ENCODE assay signal across 30 cellular contexts in genomic region chr14:85617799-85618198, GRCh38.
DNase-seq lines count a peak whose midpoint lies in the region; ATAC-seq and TF ChIP-seq lines count a peak whose summit lies in the region.
"Had no signal": no experiment of that assay in that cellular context is flagged by ENCODE, and none has a peak within 500 bp of the region (broad histone marks: within the 10 kb centered on the region; RNA-seq: fewer than 3 reads in every experiment).

No MANE protein-coding gene starts in this region.

- H3K4me3 Mint-ChIP-seq in WTC11 (no peak overlapping the region), nephron (no peak overlapping the region)
- H3K4me3 Mint-ChIP-seq: activated CD8-positive, alpha-beta T cell treated with anti-CD3 and anti-CD28 coated beads, Interleukin-2, amount 10 ng/mL, durations not matched to agents 7 days and 5 days; activated naive CD4-positive, alpha-beta T cell treated with anti-CD3 and anti-CD28 coated beads, Interleukin-2, amount 50 U/mL, for 24 hours; B cell; CD4-positive, alpha-beta memory T cell; H9; natural killer cell treated with Interleukin-12 subunit alpha and Interleukin-12 subunit beta and Interleukin-15 and Interleukin-18, amount 100 ng/mL, for 72 hours; stimulated activated memory B cell treated with anti-CD40 and anti-IgM and Interleukin-4, amounts not matched to agents 10 μg/mL and 1 μg/mL and 100 μg/mL, for 72 hours had no signal

- CTCF ChIA-PET in WTC11 (lab: Charles Lee) = interaction anchor here (0.5 kb wide), 1 partner anchor 83 kb away, joined by 3 read pairs; no protein-coding TSS in a partner anchor

- DNase-seq in ELR (ENCODE audit: low read depth) (peak; percentile 64), NT2/D1 (ENCODE audit: low read depth, low spot score) (peak; percentile 6), WTC11 (ENCODE audit: low spot score) (no peak), NCI-H526 treated with DMSO at 0.1 percent for 48 hours (lab: John Stamatoyannopoulos, UW) (no peak), nucleus accumbens (lab: John Stamatoyannopoulos, UW) (no peak), GF-D8 (lab: John Stamatoyannopoulos, UW) (no peak)
- DNase-seq: ACHN; activated CD4-positive, alpha-beta T cell treated with anti-CD3 and anti-CD28 coated beads for 4 hours; activated CD8-positive, alpha-beta T cell treated with anti-CD3 and anti-CD28 coated beads, Interleukin-2, amount 10 ng/mL, durations not matched to agents 7 days and 5 days; CD4-positive, alpha-beta memory T cell; H9; left cardiac atrium; mucosa of descending colon; NCI-H1436; NCI-H2081 treated with DMSO at 0.1 percent for 48 hours; ovary; Peyer's patch; T-helper 2 cell; trophoblast cell had no signal

- H3K4me1 ChIP-seq in NT2/D1 (ENCODE audit: insufficient read depth, insufficient read length) = no peaks in the 10 kb centered on the region
- H3K4me1 ChIP-seq: Peyer's patch had no signal

- ATAC-seq in WTC11 = peak; percentile 57
- no peak for ATAC-seq in HG02610 (IDR thresholded peaks at IDR 0.05; ENCODE audit: unreplicated experiment)
- ATAC-seq: activated CD8-positive, alpha-beta T cell treated with anti-CD3 and anti-CD28 coated beads, Interleukin-2, amount 10 ng/mL, durations not matched to agents 7 days and 5 days; GM12878; left cardiac atrium; mucosa of descending colon; natural killer cell treated with Interleukin-12 subunit alpha and Interleukin-12 subunit beta and Interleukin-15 and Interleukin-18, amount 100 ng/mL, for 72 hours; stimulated activated memory B cell treated with anti-CD40 and anti-IgM and Interleukin-4, amounts not matched to agents 10 μg/mL and 1 μg/mL and 100 μg/mL, for 72 hours had no signal

- no peak overlapping the region for H3K9ac ChIP-seq in NT2/D1 (ENCODE audit: insufficient read length, low read depth)
- H3K9ac ChIP-seq: KMS-11 had no signal

- H3K4me3 ChIP-seq in NT2/D1 (ENCODE audit: insufficient read length, low read depth) = no peak overlapping the region
- H3K4me3 ChIP-seq: GM12878, hepatocyte, mucosa of descending colon, ovary, Peyer's patch, SJSA1 had no signal

- H3K4me1 Mint-ChIP-seq in WTC11 (peaks cover 61% of the 10 kb centered on the region), nephron (peaks cover 46% of the 10 kb centered on the region)
- H3K4me1 Mint-ChIP-seq: activated naive CD4-positive, alpha-beta T cell treated with anti-CD3 and anti-CD28 coated beads, Interleukin-2, amount 50 U/mL, for 24 hours; B cell; CD4-positive, alpha-beta memory T cell; stimulated activated memory B cell treated with anti-CD40 and anti-IgM and Interleukin-4, amounts not matched to agents 10 μg/mL and 1 μg/mL and 100 μg/mL, for 72 hours had no signal

- peaks cover 18% of the 10 kb centered on the region for H3K36me3 ChIP-seq in NT2/D1 (ENCODE audit: insufficient read depth, insufficient read length, low read length)
- H3K36me3 ChIP-seq: ovary had no signal

- no peaks in the 10 kb centered on the region for H3K27me3 ChIP-seq in NT2/D1 (ENCODE audit: insufficient read depth, insufficient read length)
- H3K27me3 ChIP-seq: hepatocyte, ovary, Peyer's patch, SJSA1 had no signal

- H3K27ac Mint-ChIP-seq in WTC11 = no peak overlapping the region
- H3K27ac Mint-ChIP-seq in nephron = peak overlapping the region; percentile 10 to 77 (median 48)
- H3K27ac Mint-ChIP-seq: activated CD8-positive, alpha-beta T cell treated with anti-CD3 and anti-CD28 coated beads, Interleukin-2, amount 10 ng/mL, durations not matched to agents 7 days and 5 days; activated naive CD4-positive, alpha-beta T cell treated with anti-CD3 and anti-CD28 coated beads, Interleukin-2, amount 50 U/mL, for 24 hours; activated T-helper 2 cell treated with anti-CD3 and anti-CD28 coated beads, Interferon-gamma antibody, Interleukin-2, Interleukin-4, amounts not matched to agents 10 μg/mL and 5 μg/mL and 100 μg/mL, durations not matched to agents 14 hours and 24 hours and 36 hours; B cell; CD4-positive, alpha-beta memory T cell; H9; natural killer cell treated with Interleukin-12 subunit alpha and Interleukin-12 subunit beta and Interleukin-15 and Interleukin-18, amount 100 ng/mL, for 72 hours; stimulated activated memory B cell treated with anti-CD40 and anti-IgM and Interleukin-4, amounts not matched to agents 10 μg/mL and 1 μg/mL and 100 μg/mL, for 72 hours had no signal

- H3K9me3 Mint-ChIP-seq in WTC11 = no peaks in the 10 kb centered on the region
- no peaks in the 10 kb centered on the region for H3K9me3 Mint-ChIP-seq in nephron
- H3K9me3 Mint-ChIP-seq: activated naive CD4-positive, alpha-beta T cell treated with anti-CD3 and anti-CD28 coated beads, Interleukin-2, amount 50 U/mL, for 24 hours; activated T-helper 2 cell treated with anti-CD3 and anti-CD28 coated beads, Interferon-gamma antibody, Interleukin-2, Interleukin-4, amounts not matched to agents 10 μg/mL and 5 μg/mL and 100 μg/mL, durations not matched to agents 14 hours and 24 hours and 36 hours; H9; natural killer cell treated with Interleukin-12 subunit alpha and Interleukin-12 subunit beta and Interleukin-15 and Interleukin-18, amount 100 ng/mL, for 72 hours; stimulated activated memory B cell treated with anti-CD40 and anti-IgM and Interleukin-4, amounts not matched to agents 10 μg/mL and 1 μg/mL and 100 μg/mL, for 72 hours had no signal

- no peaks in the 10 kb centered on the region for H3K9me3 ChIP-seq in NT2/D1 (ENCODE audit: insufficient read depth, low read length)
- H3K9me3 ChIP-seq: ovary, Peyer's patch, SJSA1 had no signal

- no peak for TF ChIP-seq CTCF in WTC11 (IDR thresholded peaks at IDR 0.05)
- no peak for TF ChIP-seq CTCF in nephron (IDR thresholded peaks at IDR 0.05; ENCODE audit: unreplicated experiment in 3 of 3)

- H3K27me3 Mint-ChIP-seq in WTC11 (ENCODE audit: low read depth) = no peaks in the 10 kb centered on the region
- no peaks in the 10 kb centered on the region for H3K27me3 Mint-ChIP-seq in nephron (ENCODE audit: low read depth)
- H3K27me3 Mint-ChIP-seq: B cell; CD4-positive, alpha-beta memory T cell; stimulated activated memory B cell treated with anti-CD40 and anti-IgM and Interleukin-4, amounts not matched to agents 10 μg/mL and 1 μg/mL and 100 μg/mL, for 72 hours had no signal

- POLR2A ChIA-PET in WTC11 (lab: Charles Lee) = no interaction called here

- H3K36me3 Mint-ChIP-seq in WTC11 (peaks cover 19% of the 10 kb centered on the region), nephron (ENCODE audit: low read depth) (peaks cover 53% of the 10 kb centered on the region)
- H3K36me3 Mint-ChIP-seq: activated naive CD4-positive, alpha-beta T cell treated with anti-CD3 and anti-CD28 coated beads, Interleukin-2, amount 50 U/mL, for 24 hours; CD4-positive, alpha-beta memory T cell; natural killer cell treated with Interleukin-12 subunit alpha and Interleukin-12 subunit beta and Interleukin-15 and Interleukin-18, amount 100 ng/mL, for 72 hours; stimulated activated memory B cell treated with anti-CD40 and anti-IgM and Interleukin-4, amounts not matched to agents 10 μg/mL and 1 μg/mL and 100 μg/mL, for 72 hours had no signal

TF ChIP-seq in WTC11, 78 proteins besides CTCF, POLR2A, EP300 and RAD21 (continues in another document):
- TF ChIP-seq, protein P1, sequence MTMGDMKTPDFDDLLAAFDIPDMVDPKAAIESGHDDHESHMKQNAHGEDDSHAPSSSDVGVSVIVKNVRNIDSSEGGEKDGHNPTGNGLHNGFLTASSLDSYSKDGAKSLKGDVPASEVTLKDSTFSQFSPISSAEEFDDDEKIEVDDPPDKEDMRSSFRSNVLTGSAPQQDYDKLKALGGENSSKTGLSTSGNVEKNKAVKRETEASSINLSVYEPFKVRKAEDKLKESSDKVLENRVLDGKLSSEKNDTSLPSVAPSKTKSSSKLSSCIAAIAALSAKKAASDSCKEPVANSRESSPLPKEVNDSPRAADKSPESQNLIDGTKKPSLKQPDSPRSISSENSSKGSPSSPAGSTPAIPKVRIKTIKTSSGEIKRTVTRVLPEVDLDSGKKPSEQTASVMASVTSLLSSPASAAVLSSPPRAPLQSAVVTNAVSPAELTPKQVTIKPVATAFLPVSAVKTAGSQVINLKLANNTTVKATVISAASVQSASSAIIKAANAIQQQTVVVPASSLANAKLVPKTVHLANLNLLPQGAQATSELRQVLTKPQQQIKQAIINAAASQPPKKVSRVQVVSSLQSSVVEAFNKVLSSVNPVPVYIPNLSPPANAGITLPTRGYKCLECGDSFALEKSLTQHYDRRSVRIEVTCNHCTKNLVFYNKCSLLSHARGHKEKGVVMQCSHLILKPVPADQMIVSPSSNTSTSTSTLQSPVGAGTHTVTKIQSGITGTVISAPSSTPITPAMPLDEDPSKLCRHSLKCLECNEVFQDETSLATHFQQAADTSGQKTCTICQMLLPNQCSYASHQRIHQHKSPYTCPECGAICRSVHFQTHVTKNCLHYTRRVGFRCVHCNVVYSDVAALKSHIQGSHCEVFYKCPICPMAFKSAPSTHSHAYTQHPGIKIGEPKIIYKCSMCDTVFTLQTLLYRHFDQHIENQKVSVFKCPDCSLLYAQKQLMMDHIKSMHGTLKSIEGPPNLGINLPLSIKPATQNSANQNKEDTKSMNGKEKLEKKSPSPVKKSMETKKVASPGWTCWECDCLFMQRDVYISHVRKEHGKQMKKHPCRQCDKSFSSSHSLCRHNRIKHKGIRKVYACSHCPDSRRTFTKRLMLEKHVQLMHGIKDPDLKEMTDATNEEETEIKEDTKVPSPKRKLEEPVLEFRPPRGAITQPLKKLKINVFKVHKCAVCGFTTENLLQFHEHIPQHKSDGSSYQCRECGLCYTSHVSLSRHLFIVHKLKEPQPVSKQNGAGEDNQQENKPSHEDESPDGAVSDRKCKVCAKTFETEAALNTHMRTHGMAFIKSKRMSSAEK (CRISPR knock-in tag; IDR thresholded peaks at IDR 0.05; ENCODE audit: borderline replicate concordance) = no peak
- no peak for TF ChIP-seq GRHL2 (CRISPR knock-in tag; IDR thresholded peaks at IDR 0.05; ENCODE audit: insufficient replicate concordance, severe bottlenecking)
- TF ChIP-seq E2F1 (CRISPR knock-in tag; IDR thresholded peaks at IDR 0.05) = no peak

Comparison
In these comparisons a context has a peak if more than half of its experiments do, and no peak if none do; other contexts are left out.
1. DNase-seq: peak in ELR (single experiment) and NT2/D1 (single experiment); none in WTC11 (single experiment), NCI-H526 treated with DMSO at 0.1 percent for 48 hours (single experiment), nucleus accumbens (0 of 56) and GF-D8 (single experiment).